ENCODE assay signal across 23 cellular contexts in the genomic region with DNA sequence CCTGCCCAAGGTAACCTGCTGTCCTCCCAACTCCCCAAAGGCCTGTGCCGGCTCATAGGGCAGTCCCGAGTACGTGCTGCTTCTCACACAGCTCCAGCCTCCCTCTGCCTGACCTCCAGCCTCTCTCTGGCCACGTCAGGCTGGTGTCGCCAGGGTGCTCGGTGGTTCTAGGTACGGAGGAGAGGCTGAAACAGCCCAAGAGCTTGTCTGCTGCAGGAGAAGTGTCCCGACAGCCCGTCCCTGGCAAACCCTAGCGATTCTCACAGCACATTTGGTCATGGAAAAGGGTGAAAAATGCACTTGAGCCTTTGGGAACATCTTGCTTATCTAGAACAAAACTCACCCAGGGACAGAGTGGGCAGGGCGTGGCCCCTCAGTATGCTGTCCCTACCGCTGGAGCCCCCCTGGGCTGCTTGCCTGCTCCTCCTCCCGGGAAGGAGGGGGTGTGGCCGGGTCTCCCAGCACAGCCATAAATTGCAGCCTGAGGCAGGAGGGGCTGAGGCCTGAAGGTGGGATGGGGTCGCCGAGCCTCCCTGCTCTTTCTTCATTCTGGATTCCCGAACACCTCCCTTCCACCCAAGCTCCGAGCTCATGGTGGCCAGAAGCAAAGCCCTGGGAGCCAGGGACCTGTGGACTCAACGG.
"Had no signal": no experiment of that assay in that cellular context is flagged by ENCODE, and none has a peak within 500 bp of the region (broad histone marks: within the 10 kb centered on the region; RNA-seq: fewer than 3 reads in every experiment).

No MANE protein-coding gene starts in this region.

- H3K4me1 ChIP-seq: uterus had no signal

- H3K27me3 Mint-ChIP-seq: activated CD4-positive, alpha-beta memory T cell treated with anti-CD3 and anti-CD28 coated beads, Interleukin-2, amount 10 ng/mL, durations not matched to agents 7 days and 5 days; activated CD4-positive, alpha-beta T cell treated with anti-CD3 and anti-CD28 coated beads, Interleukin-2, amount 10 ng/mL, durations not matched to agents 24 days and 14 days; activated naive CD4-positive, alpha-beta T cell treated with anti-CD3 and anti-CD28 coated beads, Interleukin-2, amount 10 ng/mL, durations not matched to agents 7 days and 5 days; activated naive CD8-positive, alpha-beta T cell treated with anti-CD3 and anti-CD28 coated beads, Interleukin-2, amount 10 ng/mL, durations not matched to agents 7 days and 5 days; activated T-cell treated with anti-CD3 and anti-CD28 coated beads, Interleukin-2, amount 50 U/mL, for 24 hours; stimulated activated naive CD8-positive, alpha-beta T cell treated with anti-CD3 and anti-CD28 coated beads, Interleukin-15, Interleukin-2, amounts not matched to agents 100 ng/mL and 50 ng/mL, for 24 hours; type B pancreatic cell had no signal

- H3K9me3 Mint-ChIP-seq: activated CD4-positive, alpha-beta T cell treated with anti-CD3 and anti-CD28 coated beads, Interleukin-2, amount 10 ng/mL, durations not matched to agents 24 days and 14 days; activated naive CD4-positive, alpha-beta T cell treated with anti-CD3 and anti-CD28 coated beads, Interleukin-2, amount 10 ng/mL, durations not matched to agents 7 days and 5 days; activated naive CD8-positive, alpha-beta T cell treated with anti-CD3 and anti-CD28 coated beads, Interleukin-2, amount 10 ng/mL, durations not matched to agents 7 days and 5 days; activated T-cell treated with anti-CD3 and anti-CD28 coated beads, Interleukin-2, amount 50 U/mL, for 24 hours; natural killer cell; stimulated activated effector memory CD8-positive, alpha-beta T cell treated with anti-CD3 and anti-CD28 coated beads, Interleukin-12 subunit alpha, Interleukin-12 subunit beta, amount 100 ng/mL, for 72 hours; stimulated activated naive CD8-positive, alpha-beta T cell treated with anti-CD3 and anti-CD28 coated beads, Interleukin-15, Interleukin-2, amounts not matched to agents 100 ng/mL and 50 ng/mL, for 24 hours; type B pancreatic cell had no signal

- DNase-seq: activated CD4-positive, alpha-beta memory T cell treated with anti-CD3 and anti-CD28 coated beads, Interleukin-2, amount 10 ng/mL, durations not matched to agents 7 days and 5 days; activated CD4-positive, alpha-beta T cell treated with anti-CD3 and anti-CD28 coated beads, Interleukin-2, amount 10 ng/mL, durations not matched to agents 24 days and 14 days; activated CD8-positive, alpha-beta memory T cell treated with anti-CD3 and anti-CD28 coated beads, Interleukin-2, amount 50 U/mL, for 48 hours; activated gamma-delta T cell; activated naive CD4-positive, alpha-beta T cell treated with anti-CD3 and anti-CD28 coated beads, Interleukin-2, amount 10 ng/mL, durations not matched to agents 7 days and 5 days; activated naive CD8-positive, alpha-beta T cell treated with anti-CD3 and anti-CD28 coated beads, Interleukin-2, amount 10 ng/mL, durations not matched to agents 7 days and 5 days; activated T-cell treated with anti-CD3 and anti-CD28 coated beads, Interleukin-2, amount 50 U/mL, for 24 hours; brain microvascular endothelial cell; esophagus squamous epithelium; islet precursor cell; natural killer cell; ovary; small intestine; stimulated activated CD4-positive, alpha-beta T cell treated with anti-CD3 and anti-CD28 coated beads, Interleukin-4, amount 100 ng/mL, for 24 hours; uterus had no signal

- H3K36me3 Mint-ChIP-seq: natural killer cell had no signal

- H3K36me3 ChIP-seq: ovary, uterus had no signal

- H3K27ac Mint-ChIP-seq: activated CD4-positive, alpha-beta memory T cell treated with anti-CD3 and anti-CD28 coated beads, Interleukin-2, amount 10 ng/mL, durations not matched to agents 7 days and 5 days; activated CD4-positive, alpha-beta T cell treated with anti-CD3 and anti-CD28 coated beads, Interleukin-2, amount 10 ng/mL, durations not matched to agents 24 days and 14 days; activated naive CD4-positive, alpha-beta T cell treated with anti-CD3 and anti-CD28 coated beads, Interleukin-2, amount 10 ng/mL, durations not matched to agents 7 days and 5 days; activated naive CD8-positive, alpha-beta T cell treated with anti-CD3 and anti-CD28 coated beads, Interleukin-2, amount 10 ng/mL, durations not matched to agents 7 days and 5 days; activated T-cell treated with anti-CD3 and anti-CD28 coated beads, Interleukin-2, amount 50 U/mL, for 24 hours; progenitor cell of endocrine pancreas; stimulated activated naive CD8-positive, alpha-beta T cell treated with anti-CD3 and anti-CD28 coated beads, Interleukin-15, Interleukin-2, amounts not matched to agents 100 ng/mL and 50 ng/mL, for 24 hours; type B pancreatic cell had no signal

- H3K9me3 ChIP-seq: esophagus squamous epithelium, ovary, thoracic aorta, uterus had no signal

- H3K4me3 Mint-ChIP-seq: activated CD4-positive, alpha-beta memory T cell treated with anti-CD3 and anti-CD28 coated beads, Interleukin-2, amount 10 ng/mL, durations not matched to agents 7 days and 5 days; activated CD4-positive, alpha-beta T cell treated with anti-CD3 and anti-CD28 coated beads, Interleukin-2, amount 10 ng/mL, durations not matched to agents 24 days and 14 days; activated naive CD4-positive, alpha-beta T cell treated with anti-CD3 and anti-CD28 coated beads, Interleukin-2, amount 10 ng/mL, durations not matched to agents 7 days and 5 days; activated naive CD8-positive, alpha-beta T cell treated with anti-CD3 and anti-CD28 coated beads, Interleukin-2, amount 10 ng/mL, durations not matched to agents 7 days and 5 days; activated T-cell treated with anti-CD3 and anti-CD28 coated beads, Interleukin-2, amount 50 U/mL, for 24 hours; natural killer cell; stimulated activated effector memory CD8-positive, alpha-beta T cell treated with anti-CD3 and anti-CD28 coated beads, Interleukin-12 subunit alpha, Interleukin-12 subunit beta, amount 100 ng/mL, for 72 hours; stimulated activated naive CD8-positive, alpha-beta T cell treated with anti-CD3 and anti-CD28 coated beads, Interleukin-15, Interleukin-2, amounts not matched to agents 100 ng/mL and 50 ng/mL, for 24 hours; type B pancreatic cell had no signal

- H3K27ac ChIP-seq: brain microvascular endothelial cell, coronary artery, epithelial cell of prostate, esophagus squamous epithelium, ovary, thoracic aorta, uterus, VCaP had no signal

- H3K4me1 Mint-ChIP-seq: activated CD4-positive, alpha-beta memory T cell treated with anti-CD3 and anti-CD28 coated beads, Interleukin-2, amount 10 ng/mL, durations not matched to agents 7 days and 5 days; activated CD4-positive, alpha-beta T cell treated with anti-CD3 and anti-CD28 coated beads, Interleukin-2, amount 10 ng/mL, durations not matched to agents 24 days and 14 days; activated naive CD4-positive, alpha-beta T cell treated with anti-CD3 and anti-CD28 coated beads, Interleukin-2, amount 10 ng/mL, durations not matched to agents 7 days and 5 days; activated naive CD8-positive, alpha-beta T cell treated with anti-CD3 and anti-CD28 coated beads, Interleukin-2, amount 10 ng/mL, durations not matched to agents 7 days and 5 days had no signal

- H3K4me3 ChIP-seq: coronary artery, esophagus squamous epithelium, ovary, thoracic aorta, uterus had no signal
